In the genomic region with DNA sequence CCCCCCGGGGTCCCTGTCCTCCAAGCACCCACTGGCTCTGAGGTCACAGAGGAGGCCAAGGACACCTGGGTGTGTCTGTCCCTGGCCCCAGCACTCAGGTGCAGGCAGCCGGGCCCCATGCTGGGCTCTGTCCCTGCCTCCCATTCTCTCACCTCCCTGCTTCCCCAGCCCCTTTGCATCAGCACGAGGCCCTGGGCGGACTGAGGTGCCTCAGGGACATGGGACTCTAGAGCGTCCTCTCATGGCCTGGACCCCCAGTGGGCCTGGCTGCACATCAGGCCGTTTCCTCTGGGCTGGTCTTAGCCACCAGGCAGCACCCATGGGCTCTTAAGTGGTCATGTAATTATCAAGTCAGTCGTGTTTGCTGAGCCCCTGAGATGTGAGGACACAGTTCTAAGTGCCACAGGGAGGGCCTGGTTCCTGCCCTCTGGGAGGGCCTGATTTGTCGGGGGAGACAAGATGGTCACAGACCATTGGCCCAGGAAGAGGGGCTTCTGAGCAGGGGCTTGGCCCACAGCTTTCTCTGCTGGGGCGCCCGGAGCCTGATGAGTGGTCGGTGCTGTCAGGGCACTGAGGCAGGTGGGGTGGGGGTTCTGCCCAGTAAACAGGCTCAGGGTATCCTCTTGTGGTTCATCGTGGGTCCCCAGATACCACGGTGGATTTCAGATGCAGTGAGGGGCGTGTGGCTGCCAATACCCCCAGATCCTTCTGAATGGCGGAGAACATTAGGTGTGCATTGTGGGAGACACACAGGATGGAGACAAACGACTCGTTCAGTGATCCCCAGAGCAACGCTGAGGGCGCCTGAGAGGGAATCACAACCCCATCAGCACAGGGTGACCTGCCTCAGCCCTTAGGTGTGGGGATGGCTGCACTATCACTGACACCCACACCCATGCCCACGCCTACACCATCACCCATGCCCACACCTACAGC, we compare ENCODE assay signal across 24 cellular contexts.
A peak's percentile ranks its signal among the peaks of the same experiment; 100 is the strongest.
DNase-seq lines count a peak whose midpoint lies in the region; ATAC-seq and TF ChIP-seq lines count a peak whose summit lies in the region.
"Had no signal": no experiment of that assay in that cellular context is flagged by ENCODE, and none has a peak within 500 bp of the region (broad histone marks: within the 10 kb centered on the region; RNA-seq: fewer than 3 reads in every experiment).

No MANE protein-coding gene starts in this region.

- no peak overlapping the region for H3K4me3 Mint-ChIP-seq in central memory CD8-positive, alpha-beta T cell
- H3K4me3 Mint-ChIP-seq in osteocyte (ENCODE audit: unreplicated experiment) (no peak overlapping the region), WTC11 (no peak overlapping the region)
- H3K4me3 Mint-ChIP-seq: CD8-positive, alpha-beta memory T cell had no signal

- H3K27me3 Mint-ChIP-seq in central memory CD8-positive, alpha-beta T cell, result no peaks in the 10 kb centered on the region
- H3K27me3 Mint-ChIP-seq in osteocyte (ENCODE audit: unreplicated experiment), result no peaks in the 10 kb centered on the region
- no peaks in the 10 kb centered on the region for H3K27me3 Mint-ChIP-seq in WTC11 (ENCODE audit: low read depth)

- WGBS in mammary epithelial cell (ENCODE audit: low coverage, missing lambda C conversion rate), result 63% methylated on average over 14 of the region's 20 CpGs

- H3K4me1 Mint-ChIP-seq in central memory CD8-positive, alpha-beta T cell, result peaks cover 12% of the 10 kb centered on the region
- no peaks in the 10 kb centered on the region for H3K4me1 Mint-ChIP-seq in osteocyte (ENCODE audit: unreplicated experiment)
- no peaks in the 10 kb centered on the region for H3K4me1 Mint-ChIP-seq in WTC11
- H3K4me1 Mint-ChIP-seq: CD8-positive, alpha-beta memory T cell had no signal

- no TSS peak for BruUV-seq in mammary epithelial cell (replicated peaks; lab: Mats Ljungman, UMichigan)

- H3K27me3 ChIP-seq in mammary epithelial cell (ENCODE audit: insufficient read depth, low read length), result no peaks in the 10 kb centered on the region
- H3K27me3 ChIP-seq: MG63 had no signal

- intact Hi-C loops in mammary epithelial cell (cut with micrococcal nuclease), result no loop called here

- CTCF ChIA-PET in WTC11 (lab: Charles Lee) (no interaction called here), mammary epithelial cell (lab: Charles Lee; ENCODE audit: low non-redundant PET) (no interaction called here)

- no peaks in the 10 kb centered on the region for H3K36me3 ChIP-seq in mammary epithelial cell (ENCODE audit: insufficient read depth, low read length)
- H3K36me3 ChIP-seq: MG63 had no signal

- peaks cover 4% of the 10 kb centered on the region for H3K36me3 Mint-ChIP-seq in central memory CD8-positive, alpha-beta T cell (ENCODE audit: insufficient read depth)
- H3K36me3 Mint-ChIP-seq in osteocyte (ENCODE audit: unreplicated experiment) (peaks cover 5% of the 10 kb centered on the region), WTC11 (no peaks in the 10 kb centered on the region)
- H3K36me3 Mint-ChIP-seq: CD8-positive, alpha-beta memory T cell had no signal

- DNase-seq in D341Med (ENCODE audit: low spot score) (peak; percentile 14), left lobe of liver (ENCODE audit: low spot score) (peak; percentile 34), osteocyte (ENCODE audit: extremely low spot score, unreplicated experiment) (peak; percentile 80), iPS-NIHi7 (ENCODE audit: extremely low spot score) (no peak), WTC11 (ENCODE audit: low spot score) (no peak), mammary epithelial cell (no peak)
- DNase-seq in central memory CD8-positive, alpha-beta T cell (ENCODE audit: low spot score in 2 of 2), result no peak
- DNase-seq: Calu3; CD8-positive, alpha-beta memory T cell; MG63; NCI-H1417; NCI-H1694 treated with DMSO at 0.1 percent for 48 hours; NCI-H2081 treated with DMSO at 0.1 percent for 48 hours; NCI-H2171 treated with DMSO at 0.1 percent for 48 hours; NCI-H446; NCI-H526 treated with DMSO at 0.1 percent for 48 hours; PC-9; RPMI8226; SHP77 had no signal

- dilution Hi-C loops in mammary epithelial cell (cut with HindIII; ENCODE audit: low sequenced_read_pairs), result no loop called here

- no peaks in the 10 kb centered on the region for H3K4me1 ChIP-seq in mammary epithelial cell (ENCODE audit: insufficient read depth, low read length)

- no peak overlapping the region for H3K9ac ChIP-seq in mammary epithelial cell (ENCODE audit: insufficient read depth, low read length)

- no peak for TF ChIP-seq CTCF in osteocyte (IDR thresholded peaks at IDR 0.05)
- TF ChIP-seq CTCF in WTC11 (IDR thresholded peaks at IDR 0.05), result no peak
- no peak for TF ChIP-seq CTCF in mammary epithelial cell (conservative IDR thresholded peaks at IDR 0.05 in 1 of 2, IDR thresholded peaks at IDR 0.05 in 1 of 2; ENCODE audit: extremely low read depth in 1 of 2, insufficient read depth in 1 of 2, low read depth in 1 of 2, low read length in 2 of 2)

- POLR2A ChIA-PET in WTC11 (lab: Charles Lee), result no interaction called here

- H3K4me2 ChIP-seq in mammary epithelial cell (ENCODE audit: insufficient read depth, low read depth, low read length), result no peak overlapping the region
- H3K4me2 ChIP-seq: PC-9 had no signal

- H3K27ac ChIP-seq in mammary epithelial cell (ENCODE audit: insufficient read depth, low read depth, low read length), result no peak overlapping the region
- H3K27ac ChIP-seq: C4-2B, HL-60, PC-9 had no signal

- H4K20me1 ChIP-seq in mammary epithelial cell (ENCODE audit: insufficient read depth, low read length), result no peaks in the 10 kb centered on the region

- peak overlapping the region; percentile 30 for H3K27ac Mint-ChIP-seq in central memory CD8-positive, alpha-beta T cell (ENCODE audit: low read depth)
- H3K27ac Mint-ChIP-seq in osteocyte (ENCODE audit: unreplicated experiment) (no peak overlapping the region), WTC11 (no peak overlapping the region)

- no peaks in the 10 kb centered on the region for H3K9me3 Mint-ChIP-seq in central memory CD8-positive, alpha-beta T cell
- no peaks in the 10 kb centered on the region for H3K9me3 Mint-ChIP-seq in osteocyte (ENCODE audit: unreplicated experiment)
- H3K9me3 Mint-ChIP-seq in WTC11, result no peaks in the 10 kb centered on the region
- H3K9me3 Mint-ChIP-seq: CD8-positive, alpha-beta memory T cell had no signal

- H3K9me3 ChIP-seq in mammary epithelial cell (replicated peaks; ENCODE audit: insufficient read depth, low read length), result peaks cover 32% of the 10 kb centered on the region
- H3K9me3 ChIP-seq: MG63 had no signal

- H2AFZ ChIP-seq in mammary epithelial cell (ENCODE audit: low read depth, low read length), result no peak overlapping the region
- H2AFZ ChIP-seq: PC-9 had no signal

- no peaks in the 10 kb centered on the region for H3K79me2 ChIP-seq in mammary epithelial cell (ENCODE audit: insufficient read depth, low read length)

- in situ Hi-C loops in mammary epithelial cell (cut with MboI; ENCODE audit: low sequenced_read_pairs in 2 of 2), result no loop called here

- no peak for ATAC-seq in central memory CD8-positive, alpha-beta T cell (replicated peaks; ENCODE audit: extremely low read depth, poor library complexity, severe bottlenecking)
- ATAC-seq in left lobe of liver (no peak), GM18519 (IDR thresholded peaks at IDR 0.05; ENCODE audit: low FRiP score, unreplicated experiment) (no peak), WTC11 (no peak)
- ATAC-seq: HepG2, K562 had no signal

- no peak overlapping the region for H3K4me3 ChIP-seq in mammary epithelial cell (replicated peaks in 1 of 3; ENCODE audit: insufficient read depth in 1 of 3, low read depth in 2 of 3, low read length in 3 of 3)
- H3K4me3 ChIP-seq: K562, MG63, PC-9 had no signal

TF ChIP-seq in WTC11, 78 proteins besides CTCF, POLR2A, EP300 and RAD21 (continues in another document):
- TF ChIP-seq, protein P1, sequence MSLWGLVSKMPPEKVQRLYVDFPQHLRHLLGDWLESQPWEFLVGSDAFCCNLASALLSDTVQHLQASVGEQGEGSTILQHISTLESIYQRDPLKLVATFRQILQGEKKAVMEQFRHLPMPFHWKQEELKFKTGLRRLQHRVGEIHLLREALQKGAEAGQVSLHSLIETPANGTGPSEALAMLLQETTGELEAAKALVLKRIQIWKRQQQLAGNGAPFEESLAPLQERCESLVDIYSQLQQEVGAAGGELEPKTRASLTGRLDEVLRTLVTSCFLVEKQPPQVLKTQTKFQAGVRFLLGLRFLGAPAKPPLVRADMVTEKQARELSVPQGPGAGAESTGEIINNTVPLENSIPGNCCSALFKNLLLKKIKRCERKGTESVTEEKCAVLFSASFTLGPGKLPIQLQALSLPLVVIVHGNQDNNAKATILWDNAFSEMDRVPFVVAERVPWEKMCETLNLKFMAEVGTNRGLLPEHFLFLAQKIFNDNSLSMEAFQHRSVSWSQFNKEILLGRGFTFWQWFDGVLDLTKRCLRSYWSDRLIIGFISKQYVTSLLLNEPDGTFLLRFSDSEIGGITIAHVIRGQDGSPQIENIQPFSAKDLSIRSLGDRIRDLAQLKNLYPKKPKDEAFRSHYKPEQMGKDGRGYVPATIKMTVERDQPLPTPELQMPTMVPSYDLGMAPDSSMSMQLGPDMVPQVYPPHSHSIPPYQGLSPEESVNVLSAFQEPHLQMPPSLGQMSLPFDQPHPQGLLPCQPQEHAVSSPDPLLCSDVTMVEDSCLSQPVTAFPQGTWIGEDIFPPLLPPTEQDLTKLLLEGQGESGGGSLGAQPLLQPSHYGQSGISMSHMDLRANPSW (CRISPR knock-in tag; conservative IDR thresholded peaks at IDR 0.05; ENCODE audit: low read depth), result no peak
- TF ChIP-seq ZNF263 (CRISPR knock-in tag; IDR thresholded peaks at IDR 0.05; ENCODE audit: low read depth) (no peak), SMAD4 (CRISPR knock-in tag; IDR thresholded peaks at IDR 0.05) (no peak), IRF2 (CRISPR knock-in tag; IDR thresholded peaks at IDR 0.05; ENCODE audit: borderline replicate concordance, low read depth) (no peak)
- TF ChIP-seq, protein P2, sequence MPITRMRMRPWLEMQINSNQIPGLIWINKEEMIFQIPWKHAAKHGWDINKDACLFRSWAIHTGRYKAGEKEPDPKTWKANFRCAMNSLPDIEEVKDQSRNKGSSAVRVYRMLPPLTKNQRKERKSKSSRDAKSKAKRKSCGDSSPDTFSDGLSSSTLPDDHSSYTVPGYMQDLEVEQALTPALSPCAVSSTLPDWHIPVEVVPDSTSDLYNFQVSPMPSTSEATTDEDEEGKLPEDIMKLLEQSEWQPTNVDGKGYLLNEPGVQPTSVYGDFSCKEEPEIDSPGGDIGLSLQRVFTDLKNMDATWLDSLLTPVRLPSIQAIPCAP (CRISPR knock-in tag; IDR thresholded peaks at IDR 0.05), result no peak

Comparison
In these comparisons a context has a peak if more than half of its experiments do, and no peak if none do; other contexts are left out.
1. DNase-seq: peak in D341Med (single experiment), left lobe of liver (single experiment) and osteocyte (single experiment); none in central memory CD8-positive, alpha-beta T cell (0 of 2), iPS-NIHi7 (single experiment), WTC11 (single experiment) and mammary epithelial cell (single experiment).